Comparison of ENCODE assay signal across 7 cellular contexts in genomic region chr11:121589946-121590537, GRCh38.
DNase-seq lines count a peak whose midpoint lies in the region; ATAC-seq lines count a peak whose summit lies in the region.

No MANE protein-coding gene starts in this region.

- peak overlapping the region; percentile 13 for H3K27ac ChIP-seq in neuronal stem cell (replicated peaks; ENCODE audit: low read length)

- H3K23ac ChIP-seq in neuronal stem cell (ENCODE audit: low read depth, low read length, poor library complexity): no peak overlapping the region

- H3K36me3 ChIP-seq in neuronal stem cell (replicated peaks in 1 of 2; ENCODE audit: control insufficient read depth in 2 of 2, insufficient read depth in 2 of 2, low read length in 2 of 2) (peaks cover 14 to 77% of the 10 kb centered on the region in 2 donors), MG63 (no peaks in the 10 kb centered on the region)

- no peak overlapping the region for H2AK5ac ChIP-seq in neuronal stem cell (ENCODE audit: low read depth, low read length)

- H2BK15ac ChIP-seq in neuronal stem cell (ENCODE audit: low read length): peak overlapping the region; percentile 3

- WGBS in neuronal stem cell (ENCODE audit: extremely low coverage in 2 of 2, insufficient read length in 2 of 2, insufficient replicate concordance in 1 of 2), 2 donors: no CpG with 5 or more reads among the region's 5 CpGs

- H3K4me2 ChIP-seq in neuronal stem cell (ENCODE audit: insufficient read depth, low read length, poor library complexity, severe bottlenecking): no peak overlapping the region

- ATAC-seq in GM19023 (IDR thresholded peaks at IDR 0.05; ENCODE audit: unreplicated experiment): peak; percentile 76
- peak; percentile 85 for ATAC-seq in HG02642 (IDR thresholded peaks at IDR 0.05; ENCODE audit: poor library complexity, unreplicated experiment)

- no peaks in the 10 kb centered on the region for H3K79me1 ChIP-seq in neuronal stem cell (ENCODE audit: low read depth, low read length)

- peak overlapping the region; percentile 88 for H3K18ac ChIP-seq in neuronal stem cell (ENCODE audit: low read length)

- no peak overlapping the region for H2AFZ ChIP-seq in neuronal stem cell (ENCODE audit: low read length)

- no peak overlapping the region for H4K8ac ChIP-seq in neuronal stem cell (ENCODE audit: low read depth, low read length)

- peaks cover 13 to 18% of the 10 kb centered on the region in 2 donors for H3K4me1 ChIP-seq in neuronal stem cell (ENCODE audit: control insufficient read depth in 2 of 2, insufficient read depth in 1 of 2, low read depth in 1 of 2, low read length in 2 of 2)

- H3K4ac ChIP-seq in neuronal stem cell (ENCODE audit: low read length): no peak overlapping the region

- no peak overlapping the region for H2BK5ac ChIP-seq in neuronal stem cell (ENCODE audit: low read length)

- H3K9ac ChIP-seq in neuronal stem cell (ENCODE audit: low read depth, low read length, poor library complexity): no peak overlapping the region

- H3K4me3 ChIP-seq in neuronal stem cell (ENCODE audit: low read length in 2 of 2): no peak overlapping the region
- H3K4me3 ChIP-seq in MG63: no peak overlapping the region

- no peak overlapping the region for H2BK120ac ChIP-seq in neuronal stem cell (ENCODE audit: low read depth, low read length)

- peaks cover 0 to 11% of the 10 kb centered on the region in 2 donors for H3K9me3 ChIP-seq in neuronal stem cell (replicated peaks in 1 of 2; ENCODE audit: control insufficient read depth in 2 of 2, insufficient read depth in 1 of 2, low read depth in 1 of 2, low read length in 2 of 2)
- H3K9me3 ChIP-seq in MG63: no peaks in the 10 kb centered on the region; the same call in 1 of the 2 replicates

- peak; percentile 94 for DNase-seq in NOMO-1 treated with dmso at 0.1 percent for 144 hours (lab: John Stamatoyannopoulos, UW; ENCODE audit: unreplicated experiment)
- no peak for DNase-seq in neuronal stem cell (ENCODE audit: low spot score)
- DNase-seq in NCI-H2171 (lab: John Stamatoyannopoulos, UW): no peak
- no peak for DNase-seq in NCI-H2227 treated with DMSO at 0.1 percent for 48 hours (lab: John Stamatoyannopoulos, UW)
- DNase-seq in MG63: no peak

- H2BK12ac ChIP-seq in neuronal stem cell (ENCODE audit: low read length): no peak overlapping the region

- H3K27me3 ChIP-seq in neuronal stem cell (ENCODE audit: control insufficient read depth in 3 of 3, insufficient read depth in 3 of 3, low read depth in 1 of 3, low read length in 3 of 3) (no peaks in the 10 kb centered on the region), MG63 (no peaks in the 10 kb centered on the region)

- no peak overlapping the region for H4K91ac ChIP-seq in neuronal stem cell (ENCODE audit: low read depth, low read length, poor library complexity)

- H3K14ac ChIP-seq in neuronal stem cell (ENCODE audit: low read length): no peak overlapping the region
